26 cellular contexts compared by ENCODE assay signal in the genomic region with DNA sequence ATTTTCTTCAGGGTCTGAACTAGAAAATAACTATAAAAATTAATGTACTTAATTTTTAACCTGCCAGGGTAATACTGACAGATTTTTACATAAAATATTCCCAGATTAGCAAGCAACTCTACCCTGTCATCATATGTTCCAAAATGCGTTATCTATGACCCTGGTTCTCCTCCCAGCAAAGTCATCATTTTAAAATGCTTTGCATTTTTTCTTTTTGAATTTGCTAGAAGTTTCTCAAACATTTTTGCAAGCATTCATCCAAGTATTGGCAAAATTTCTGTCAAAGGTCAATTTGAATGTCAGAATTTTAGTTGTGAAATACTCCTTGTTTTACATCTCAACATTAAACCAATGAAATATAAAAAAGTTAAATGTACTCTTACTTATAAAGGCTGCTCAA.
"Had no signal": no experiment of that assay in that cellular context is flagged by ENCODE, and none has a peak within 500 bp of the region (broad histone marks: within the 10 kb centered on the region; RNA-seq: fewer than 3 reads in every experiment).

No MANE protein-coding gene starts in this region.

- H2AFZ ChIP-seq: neural progenitor cell, parathyroid adenoma had no signal

- ATAC-seq: natural killer cell; psoas muscle; right cardiac atrium; right lobe of liver; stimulated activated memory B cell treated with anti-CD40 and anti-IgM and Interleukin-4, amounts not matched to agents 10 μg/mL and 1 μg/mL and 100 μg/mL, for 72 hours; stimulated activated naive CD8-positive, alpha-beta T cell treated with anti-CD3 and anti-CD28 coated beads, Interleukin-15, amount 100 ng/mL, for 72 hours; stimulated activated naive CD8-positive, alpha-beta T cell treated with anti-CD3 and anti-CD28 coated beads, Interleukin-15, Interleukin-2, amounts not matched to agents 100 U/mL and 50 U/mL, for 24 hours had no signal

- H3K9me3 ChIP-seq: ovary, psoas muscle, right lobe of liver, sigmoid colon, thoracic aorta, thyroid gland, tibial nerve, upper lobe of left lung, vagina had no signal

- H3K4me1 ChIP-seq: neural progenitor cell, parathyroid adenoma, psoas muscle, right lobe of liver, sigmoid colon, thyroid gland, tibial nerve, upper lobe of left lung, vagina had no signal

- H3K4me3 ChIP-seq: neural progenitor cell, ovary, psoas muscle, right lobe of liver, sigmoid colon, thoracic aorta, thyroid gland, tibial nerve, upper lobe of left lung, vagina had no signal

- FAIRE-seq: small intestine, urothelium cell line had no signal

- H3K27ac ChIP-seq: neural progenitor cell, ovary, parathyroid adenoma, psoas muscle, right lobe of liver, sigmoid colon, thoracic aorta, thyroid gland, tibial nerve, upper lobe of left lung, vagina had no signal

- H3K4me2 ChIP-seq: neural progenitor cell had no signal

- H3K9ac ChIP-seq: neural progenitor cell, parathyroid adenoma had no signal

- H3K27me3 ChIP-seq: neural progenitor cell, ovary, right lobe of liver, sigmoid colon, thyroid gland, tibial nerve, upper lobe of left lung, vagina had no signal

- H3K36me3 ChIP-seq: neural progenitor cell, ovary, right lobe of liver, sigmoid colon, thoracic aorta, thyroid gland, tibial nerve, upper lobe of left lung, vagina had no signal

- H3K79me2 ChIP-seq: parathyroid adenoma had no signal

- DNase-seq: natural killer cell; occipital lobe; ovary; posterior cingulate gyrus; psoas muscle; right cardiac atrium; right lobe of liver; sigmoid colon; small intestine; stimulated activated CD4-positive, alpha-beta T cell treated with anti-CD3 and anti-CD28 coated beads, Interleukin-15, amount 100 ng/mL, for 24 hours; stimulated activated CD4-positive, alpha-beta T cell treated with anti-CD3 and anti-CD28 coated beads, Interleukin-2, amount 100 ng/mL, for 24 hours; stimulated activated CD4-positive, alpha-beta T cell treated with anti-CD3 and anti-CD28 coated beads, Interleukin-2, amount 100 ng/mL, for 48 hours; stimulated activated CD4-positive, alpha-beta T cell treated with anti-CD3 and anti-CD28 coated beads, Interleukin-4, amount 100 ng/mL, for 4 hours; stimulated activated CD8-positive, alpha-beta memory T cell treated with anti-CD3 and anti-CD28 coated beads, Interleukin-4, amount 100 ng/mL, for 48 hours; stimulated activated naive CD4-positive, alpha-beta T cell; stimulated activated naive CD8-positive, alpha-beta T cell treated with anti-CD3 and anti-CD28 coated beads, Interleukin-15, amount 100 ng/mL, for 72 hours; stimulated activated naive CD8-positive, alpha-beta T cell treated with anti-CD3 and anti-CD28 coated beads, Interleukin-15, Interleukin-2, amounts not matched to agents 100 U/mL and 50 U/mL, for 24 hours; thyroid gland; upper lobe of left lung had no signal
